ENCODE assay signal across 33 cellular contexts in genomic region chr22:49147617-49148175, GRCh38.
"Had no signal": no experiment of that assay in that cellular context is flagged by ENCODE, and none has a peak within 500 bp of the region (broad histone marks: within the 10 kb centered on the region; RNA-seq: fewer than 3 reads in every experiment).

No MANE protein-coding gene starts in this region.

- H3K4me1 Mint-ChIP-seq: activated B cell treated with CpG ODN at 0.5 μM for 24 hours; activated naive CD4-positive, alpha-beta T cell treated with anti-CD3 and anti-CD28 coated beads, Interleukin-2, amount 10 ng/mL, durations not matched to agents 7 days and 5 days; activated naive CD8-positive, alpha-beta T cell treated with anti-CD3 and anti-CD28 coated beads, Interleukin-2, amount 50 U/mL, for 24 hours; T-helper 17 cell had no signal

- H3K9me3 ChIP-seq: adrenal gland, body of pancreas, esophagus muscularis mucosa, gastrocnemius medialis had no signal

- H3K4me3 ChIP-seq: adrenal gland, body of pancreas, esophagus muscularis mucosa, gastrocnemius medialis had no signal

- H3K9me3 Mint-ChIP-seq: activated B cell treated with CpG ODN at 0.5 μM for 24 hours; activated CD8-positive, alpha-beta T cell treated with anti-CD3 and anti-CD28 coated beads for 36 hours; activated naive CD4-positive, alpha-beta T cell treated with anti-CD3 and anti-CD28 coated beads, Interleukin-2, amount 10 ng/mL, durations not matched to agents 7 days and 5 days; activated naive CD4-positive, alpha-beta T cell treated with anti-CD3 and anti-CD28 coated beads, Interleukin-2, amount 50 U/mL, for 72 hours; activated naive CD8-positive, alpha-beta T cell treated with anti-CD3 and anti-CD28 coated beads, Interleukin-2, amount 50 U/mL, for 24 hours; activated T-cell treated with anti-CD3 and anti-CD28 coated beads, Interleukin-2, amount 50 U/mL, for 24 hours; activated T-cell treated with anti-CD3 and anti-CD28 coated beads, Interleukin-2, amount 50 U/mL, for 72 hours; effector memory CD8-positive, alpha-beta T cell; T-helper 2 cell treated with Interferon-gamma antibody and Interleukin-4, amounts not matched to agents 5 μg/mL and 100 μg/mL, for 36 hours had no signal

- H3K36me3 ChIP-seq: adrenal gland, esophagus muscularis mucosa, gastrocnemius medialis, WERI-Rb-1 had no signal

- H3K27ac ChIP-seq: adrenal gland, body of pancreas, esophagus muscularis mucosa, foreskin keratinocyte, gastrocnemius medialis, WERI-Rb-1 had no signal

- H3K4me1 ChIP-seq: adrenal gland, body of pancreas, esophagus muscularis mucosa, foreskin keratinocyte, gastrocnemius medialis had no signal

- H3K27me3 Mint-ChIP-seq: activated B cell treated with CpG ODN at 0.5 μM for 24 hours; activated CD8-positive, alpha-beta T cell treated with anti-CD3 and anti-CD28 coated beads for 36 hours; activated naive CD4-positive, alpha-beta T cell treated with anti-CD3 and anti-CD28 coated beads, Interleukin-2, amount 10 ng/mL, durations not matched to agents 7 days and 5 days had no signal

- H3K27me3 ChIP-seq: adrenal gland, body of pancreas, foreskin keratinocyte had no signal

- H3K36me3 Mint-ChIP-seq: activated naive CD4-positive, alpha-beta T cell treated with anti-CD3 and anti-CD28 coated beads, Interleukin-2, amount 10 ng/mL, durations not matched to agents 7 days and 5 days; activated naive CD4-positive, alpha-beta T cell treated with anti-CD3 and anti-CD28 coated beads, Interleukin-2, amount 50 U/mL, for 72 hours had no signal

- DNase-seq: activated B cell treated with CpG ODN at 0.5 μM for 24 hours; activated CD4-positive, alpha-beta T cell treated with anti-CD3 and anti-CD28 coated beads for 48 hours; activated CD4-positive, alpha-beta T cell treated with anti-CD3 and anti-CD28 coated beads, Interleukin-2, amount 50 U/mL, for 1 hour; activated CD4-positive, alpha-beta T cell treated with anti-CD3 and anti-CD28 coated beads, Interleukin-2, amount 50 U/mL, for 48 hours; activated CD8-positive, alpha-beta memory T cell treated with anti-CD3 and anti-CD28 coated beads for 24 hours; activated CD8-positive, alpha-beta T cell treated with anti-CD3 and anti-CD28 coated beads for 36 hours; activated gamma-delta T cell; activated naive CD4-positive, alpha-beta T cell; activated naive CD4-positive, alpha-beta T cell treated with anti-CD3 and anti-CD28 coated beads, Interleukin-2, amount 10 ng/mL, durations not matched to agents 7 days and 5 days; activated naive CD8-positive, alpha-beta T cell treated with anti-CD3 and anti-CD28 coated beads, Interleukin-2, amount 50 U/mL, for 24 hours; activated T-cell treated with anti-CD3 and anti-CD28 coated beads for 4 hours; activated T-cell treated with anti-CD3 and anti-CD28 coated beads, Interleukin-2, amount 50 U/mL, for 24 hours; activated T-cell treated with anti-CD3 and anti-CD28 coated beads, Interleukin-2, amount 50 U/mL, for 72 hours; amygdala; aorta; body of pancreas; central memory CD4-positive, alpha-beta T cell; cortex of kidney; dermis blood vessel endothelial cell; effector CD4-positive, alpha-beta T cell; effector memory CD8-positive, alpha-beta T cell; erythroblast; foreskin keratinocyte; gastrocnemius medialis; T-helper 1 cell; T-helper 17 cell; T1000; WERI-Rb-1 had no signal

- ATAC-seq: activated CD4-positive, CD25-positive, alpha-beta regulatory T cell treated with anti-CD3 and anti-CD28 coated beads, Interleukin-2, amount 50 U/mL, for 24 hours; activated CD8-positive, alpha-beta T cell treated with anti-CD3 and anti-CD28 coated beads for 36 hours; activated naive CD4-positive, alpha-beta T cell treated with anti-CD3 and anti-CD28 coated beads, Interleukin-2, amount 50 U/mL, for 72 hours; activated naive CD8-positive, alpha-beta T cell treated with anti-CD3 and anti-CD28 coated beads, Interleukin-2, amount 50 U/mL, for 24 hours; activated T-cell treated with anti-CD3 and anti-CD28 coated beads, Interleukin-2, amount 50 U/mL, for 72 hours; body of pancreas; effector memory CD8-positive, alpha-beta T cell; foreskin keratinocyte; gastrocnemius medialis; T-helper 17 cell had no signal

- H3K27ac Mint-ChIP-seq: activated B cell treated with CpG ODN at 0.5 μM for 24 hours; activated CD8-positive, alpha-beta T cell treated with anti-CD3 and anti-CD28 coated beads for 36 hours; activated naive CD4-positive, alpha-beta T cell treated with anti-CD3 and anti-CD28 coated beads, Interleukin-2, amount 10 ng/mL, durations not matched to agents 7 days and 5 days; activated naive CD4-positive, alpha-beta T cell treated with anti-CD3 and anti-CD28 coated beads, Interleukin-2, amount 50 U/mL, for 72 hours; activated naive CD8-positive, alpha-beta T cell treated with anti-CD3 and anti-CD28 coated beads, Interleukin-2, amount 50 U/mL, for 24 hours; activated T-cell treated with anti-CD3 and anti-CD28 coated beads, Interleukin-2, amount 50 U/mL, for 24 hours; activated T-cell treated with anti-CD3 and anti-CD28 coated beads, Interleukin-2, amount 50 U/mL, for 72 hours; effector memory CD8-positive, alpha-beta T cell; T-helper 17 cell; T-helper 2 cell treated with Interferon-gamma antibody and Interleukin-4, amounts not matched to agents 5 μg/mL and 100 μg/mL, for 36 hours had no signal

- H3K4me3 Mint-ChIP-seq: activated B cell treated with CpG ODN at 0.5 μM for 24 hours; activated CD8-positive, alpha-beta T cell treated with anti-CD3 and anti-CD28 coated beads for 36 hours; activated naive CD4-positive, alpha-beta T cell treated with anti-CD3 and anti-CD28 coated beads, Interleukin-2, amount 10 ng/mL, durations not matched to agents 7 days and 5 days; activated naive CD8-positive, alpha-beta T cell treated with anti-CD3 and anti-CD28 coated beads, Interleukin-2, amount 50 U/mL, for 24 hours; activated T-cell treated with anti-CD3 and anti-CD28 coated beads, Interleukin-2, amount 50 U/mL, for 24 hours; activated T-cell treated with anti-CD3 and anti-CD28 coated beads, Interleukin-2, amount 50 U/mL, for 72 hours; effector memory CD8-positive, alpha-beta T cell; T-helper 17 cell; T-helper 2 cell treated with Interferon-gamma antibody and Interleukin-4, amounts not matched to agents 5 μg/mL and 100 μg/mL, for 36 hours had no signal
